In the genomic region with DNA sequence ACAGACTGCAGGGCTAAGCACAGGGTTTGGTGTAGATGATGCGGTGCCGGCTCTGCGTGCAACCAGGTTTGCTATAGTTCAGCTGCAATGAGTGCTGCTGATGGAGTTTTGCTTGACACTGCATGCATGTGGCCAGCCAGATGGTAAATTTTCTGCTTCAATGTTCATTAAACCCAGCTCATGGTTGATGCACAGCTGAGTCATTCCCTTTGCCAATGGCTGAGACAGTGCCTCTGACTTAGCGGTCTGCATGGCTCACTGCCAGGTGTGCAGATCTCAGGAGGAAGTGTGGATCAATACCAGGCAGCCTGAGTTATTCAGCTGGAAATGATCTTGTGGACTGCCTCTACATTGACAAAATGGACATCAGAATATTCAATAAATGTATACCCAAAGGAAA, we compare ENCODE assay signal across 12 cellular contexts.
A peak's percentile ranks its signal among the peaks of the same experiment; 100 is the strongest.
DNase-seq lines count a peak whose midpoint lies in the region; ATAC-seq and TF ChIP-seq lines count a peak whose summit lies in the region.
"Had no signal": no experiment of that assay in that cellular context is flagged by ENCODE, and none has a peak within 500 bp of the region (broad histone marks: within the 10 kb centered on the region; RNA-seq: fewer than 3 reads in every experiment).

No MANE protein-coding gene starts in this region.

- H3K4me3 Mint-ChIP-seq in osteocyte (ENCODE audit: unreplicated experiment): no peak overlapping the region

- H3K9me3 ChIP-seq in body of pancreas: no peaks in the 10 kb centered on the region

- H3K9me3 Mint-ChIP-seq in osteocyte (ENCODE audit: unreplicated experiment): peaks cover 5% of the 10 kb centered on the region

- no peaks in the 10 kb centered on the region for H3K36me3 ChIP-seq in body of pancreas (replicated peaks in 1 of 2; ENCODE audit: insufficient read depth in 1 of 2, low read depth in 2 of 2)
- H3K36me3 ChIP-seq: suprapubic skin had no signal

- H3K27me3 ChIP-seq in body of pancreas: no peaks in the 10 kb centered on the region
- H3K27me3 ChIP-seq: suprapubic skin had no signal

- no peak for TF ChIP-seq POLR2A in body of pancreas (IDR thresholded peaks at IDR 0.05)

- DNase-seq in NCI-H82 (lab: John Stamatoyannopoulos, UW) (peak; percentile 6), NCI-H82 treated with DMSO at 0.1 percent for 48 hours (lab: John Stamatoyannopoulos, UW; ENCODE audit: unreplicated experiment) (no peak), HS-5 (ENCODE audit: low read depth) (peak; percentile 96), body of pancreas (peak; percentile 13 to 59 (median 54)), iPS-NIHi11 (ENCODE audit: low spot score) (no peak), osteocyte (ENCODE audit: extremely low spot score, unreplicated experiment) (no peak)
- no peak for DNase-seq in activated CD4-positive, CD25-positive, alpha-beta regulatory T cell treated with anti-CD3 and anti-CD28 coated beads, Interleukin-2, amount 50 U/mL, for 72 hours
- DNase-seq: activated effector memory CD4-positive, alpha-beta T cell treated with Interleukin-2 at 50 U/mL for 16 hours; NCI-H146; T-helper 1 cell had no signal

- 67 to 68% methylated on average over 4 of the region's 4 CpGs for WGBS in body of pancreas, 2 donors

- no peaks in the 10 kb centered on the region for H3K36me3 Mint-ChIP-seq in osteocyte (ENCODE audit: unreplicated experiment)

- H3K27ac Mint-ChIP-seq in osteocyte (ENCODE audit: unreplicated experiment): no peak overlapping the region

- H3K4me3 ChIP-seq in body of pancreas: no peak overlapping the region
- H3K4me3 ChIP-seq: suprapubic skin had no signal

- ATAC-seq in body of pancreas (peak; percentile 35), HG02938 (IDR thresholded peaks at IDR 0.05; ENCODE audit: unreplicated experiment) (no peak)

- H3K27ac ChIP-seq in body of pancreas: no peak overlapping the region
- H3K27ac ChIP-seq: suprapubic skin had no signal

- no peaks in the 10 kb centered on the region for H3K4me1 ChIP-seq in body of pancreas
- H3K4me1 ChIP-seq: suprapubic skin had no signal

- no peak for TF ChIP-seq CTCF in body of pancreas (IDR thresholded peaks at IDR 0.05)
- TF ChIP-seq CTCF in osteocyte (IDR thresholded peaks at IDR 0.05): no peak

- no peaks in the 10 kb centered on the region for H3K4me1 Mint-ChIP-seq in osteocyte (ENCODE audit: unreplicated experiment)

- no peaks in the 10 kb centered on the region for H3K27me3 Mint-ChIP-seq in osteocyte (ENCODE audit: unreplicated experiment)

- intact Hi-C loops in body of pancreas (cut with DNase I): no loop called here

Comparison
In these comparisons a context has a peak if more than half of its experiments do, and no peak if none do; other contexts are left out.
1. DNase-seq: peak in NCI-H82 (single experiment), HS-5 (single experiment) and body of pancreas (4 of 4); none in NCI-H82 treated with DMSO at 0.1 percent for 48 hours (single experiment), iPS-NIHi11 (single experiment), osteocyte (single experiment) and activated CD4-positive, CD25-positive, alpha-beta regulatory T cell treated with anti-CD3 and anti-CD28 coated beads, Interleukin-2, amount 50 U/mL, for 72 hours (single experiment).